Comparison of ENCODE assay signal across 30 cellular contexts in genomic region chr14:32311294-32312009, GRCh38. TPM values are rescaled to one million over a fixed set of nuclear protein-coding genes. Genes with fewer than 3 reads are reported as not detected.
A peak's percentile ranks its signal among the peaks of the same experiment; 100 is the strongest.
DNase-seq lines count a peak whose midpoint lies in the region; ATAC-seq and TF ChIP-seq lines count a peak whose summit lies in the region.
"Had no signal": no experiment of that assay in that cellular context is flagged by ENCODE, and none has a peak within 500 bp of the region (broad histone marks: within the 10 kb centered on the region; RNA-seq: fewer than 3 reads in every experiment).

No MANE protein-coding gene starts in this region.

- H3K27me3 Mint-ChIP-seq in chondrocyte (ENCODE audit: low read depth) = no peaks in the 10 kb centered on the region
- H3K27me3 Mint-ChIP-seq: activated naive CD4-positive, alpha-beta T cell treated with anti-CD3 and anti-CD28 coated beads, Interleukin-2, amount 10 ng/mL, durations not matched to agents 7 days and 5 days; activated T-helper 17 cell treated with anti-CD3 and anti-CD28 coated beads, Interleukin-2, amount 50 U/mL, for 72 hours; stimulated activated naive CD8-positive, alpha-beta T cell treated with anti-CD3 and anti-CD28 coated beads, Interleukin-15, Interleukin-2, amounts not matched to agents 100 ng/mL and 50 ng/mL, for 24 hours had no signal

- H3K36me3 Mint-ChIP-seq in chondrocyte (ENCODE audit: low read depth) = no peaks in the 10 kb centered on the region
- H3K36me3 Mint-ChIP-seq: activated naive CD4-positive, alpha-beta T cell treated with anti-CD3 and anti-CD28 coated beads, Interleukin-2, amount 10 ng/mL, durations not matched to agents 7 days and 5 days; CD8-positive, alpha-beta T cell; T-cell had no signal

- H3K4me1 Mint-ChIP-seq in chondrocyte (ENCODE audit: low read depth) = peaks cover 44% of the 10 kb centered on the region
- H3K4me1 Mint-ChIP-seq: activated naive CD4-positive, alpha-beta T cell treated with anti-CD3 and anti-CD28 coated beads, Interleukin-2, amount 10 ng/mL, durations not matched to agents 7 days and 5 days; activated T-helper 17 cell treated with anti-CD3 and anti-CD28 coated beads, Interleukin-2, amount 50 U/mL, for 72 hours; B cell; T-cell had no signal

- no peak overlapping the region for H3K4me3 Mint-ChIP-seq in chondrocyte (ENCODE audit: unreplicated experiment)
- H3K4me3 Mint-ChIP-seq: activated naive CD4-positive, alpha-beta T cell treated with anti-CD3 and anti-CD28 coated beads, Interleukin-2, amount 10 ng/mL, durations not matched to agents 7 days and 5 days; activated T-helper 17 cell treated with anti-CD3 and anti-CD28 coated beads, Interleukin-2, amount 50 U/mL, for 72 hours; B cell; CD8-positive, alpha-beta T cell; stimulated activated naive CD8-positive, alpha-beta T cell treated with anti-CD3 and anti-CD28 coated beads, Interleukin-15, Interleukin-2, amounts not matched to agents 100 ng/mL and 50 ng/mL, for 24 hours; T-cell had no signal

- ATAC-seq in left ventricle myocardium superior = peak; percentile 74
- no peak for ATAC-seq in GM21390 (IDR thresholded peaks at IDR 0.05; ENCODE audit: unreplicated experiment)
- ATAC-seq: A549; activated T-helper 17 cell treated with anti-CD3 and anti-CD28 coated beads, Interleukin-2, amount 50 U/mL, for 72 hours; body of pancreas; CD8-positive, alpha-beta T cell; lower lobe of right lung; T-cell had no signal

- no peak for TF ChIP-seq CTCF in chondrocyte (IDR thresholded peaks at IDR 0.05)

- peak overlapping the region; percentile 41 for H3K27ac Mint-ChIP-seq in chondrocyte (ENCODE audit: unreplicated experiment)
- H3K27ac Mint-ChIP-seq: activated naive CD4-positive, alpha-beta T cell treated with anti-CD3 and anti-CD28 coated beads, Interleukin-2, amount 10 ng/mL, durations not matched to agents 7 days and 5 days; activated T-helper 17 cell treated with anti-CD3 and anti-CD28 coated beads, Interleukin-2, amount 50 U/mL, for 72 hours; B cell; CD8-positive, alpha-beta T cell; stimulated activated naive CD8-positive, alpha-beta T cell treated with anti-CD3 and anti-CD28 coated beads, Interleukin-15, Interleukin-2, amounts not matched to agents 100 ng/mL and 50 ng/mL, for 24 hours; T-cell had no signal

- intact Hi-C loops in left ventricle myocardium superior (cut with micrococcal nuclease) = no loop called here

- peak; percentile 6 for DNase-seq in AG08395 (ENCODE audit: low spot score)
- DNase-seq in HT1080 (ENCODE audit: low read depth) = peak; percentile 29
- no peak for DNase-seq in chondrocyte (ENCODE audit: low spot score)
- no peak for DNase-seq in left ventricle myocardium superior
- no peak for DNase-seq in stimulated activated CD4-positive, alpha-beta T cell treated with anti-CD3 and anti-CD28 coated beads, Interleukin-12 subunit alpha, Interleukin-12 subunit beta, amount 100 ng/mL, for 4 hours
- no peak for DNase-seq in mucosa of gallbladder (ENCODE audit: low spot score)
- DNase-seq in stimulated activated CD4-positive, alpha-beta T cell treated with anti-CD3 and anti-CD28 coated beads, Interleukin-4, amount 100 ng/mL, for 1 hour = no peak
- DNase-seq: activated CD4-positive, alpha-beta T cell treated with anti-CD3 and anti-CD28 coated beads for 4 hours; activated naive CD4-positive, alpha-beta T cell treated with anti-CD3 and anti-CD28 coated beads, Interleukin-2, amount 10 ng/mL, durations not matched to agents 7 days and 5 days; body of pancreas; CD8-positive, alpha-beta T cell; foreskin fibroblast; HCEC 1CT; head of caudate nucleus; kidney; lower lobe of right lung; NCI-H1436; NCI-H2081 treated with DMSO at 0.1 percent for 48 hours; NCI-H2227 treated with DMSO at 0.1 percent for 48 hours; NCI-H69; ovary; retina; stimulated activated CD4-positive, alpha-beta T cell treated with anti-CD3 and anti-CD28 coated beads, Interleukin-1b, Interleukin-23, amount 100 ng/mL, for 48 hours; T-cell; WERI-Rb-1 had no signal

- H3K9me3 Mint-ChIP-seq in chondrocyte (ENCODE audit: low read depth) = peaks cover 4% of the 10 kb centered on the region
- H3K9me3 Mint-ChIP-seq: activated naive CD4-positive, alpha-beta T cell treated with anti-CD3 and anti-CD28 coated beads, Interleukin-2, amount 10 ng/mL, durations not matched to agents 7 days and 5 days; activated T-helper 17 cell treated with anti-CD3 and anti-CD28 coated beads, Interleukin-2, amount 50 U/mL, for 72 hours; CD8-positive, alpha-beta T cell; T-cell had no signal

RNA-seq across cellular contexts. Expression of gene AKAP6, which starts 17.6 kb away (rescaled TPM):
- 0.60 and 0.96 TPM in 2 replicates for total RNA-seq in HT1080 (2014; rRNA removed; shearing (Covaris generic))
- 0.21 and 0.27 TPM in 2 replicates for polyA plus RNA-seq in HT1080 (2015; cell fraction: cytosol; rRNA removed)
- polyA plus RNA-seq in HT1080 (2015; cell fraction: nucleus; rRNA removed) = 0.19 and 0.65 TPM in 2 replicates
- total RNA-seq in chondrocyte (3.5 to 4.3 TPM (median 3.6 TPM) in 3 replicates), left ventricle myocardium superior (172 TPM), mucosa of gallbladder (40.1 TPM)

Comparison
In these comparisons a context has a peak if more than half of its experiments do, and no peak if none do; other contexts are left out.
1. DNase-seq: peak in AG08395 (single experiment) and HT1080 (single experiment); none in chondrocyte (single experiment), left ventricle myocardium superior (single experiment), stimulated activated CD4-positive, alpha-beta T cell treated with anti-CD3 and anti-CD28 coated beads, Interleukin-12 subunit alpha, Interleukin-12 subunit beta, amount 100 ng/mL, for 4 hours (single experiment), mucosa of gallbladder (single experiment) and stimulated activated CD4-positive, alpha-beta T cell treated with anti-CD3 and anti-CD28 coated beads, Interleukin-4, amount 100 ng/mL, for 1 hour (single experiment).